Comparison of ENCODE assay signal across 1 cellular context in the genomic region with DNA sequence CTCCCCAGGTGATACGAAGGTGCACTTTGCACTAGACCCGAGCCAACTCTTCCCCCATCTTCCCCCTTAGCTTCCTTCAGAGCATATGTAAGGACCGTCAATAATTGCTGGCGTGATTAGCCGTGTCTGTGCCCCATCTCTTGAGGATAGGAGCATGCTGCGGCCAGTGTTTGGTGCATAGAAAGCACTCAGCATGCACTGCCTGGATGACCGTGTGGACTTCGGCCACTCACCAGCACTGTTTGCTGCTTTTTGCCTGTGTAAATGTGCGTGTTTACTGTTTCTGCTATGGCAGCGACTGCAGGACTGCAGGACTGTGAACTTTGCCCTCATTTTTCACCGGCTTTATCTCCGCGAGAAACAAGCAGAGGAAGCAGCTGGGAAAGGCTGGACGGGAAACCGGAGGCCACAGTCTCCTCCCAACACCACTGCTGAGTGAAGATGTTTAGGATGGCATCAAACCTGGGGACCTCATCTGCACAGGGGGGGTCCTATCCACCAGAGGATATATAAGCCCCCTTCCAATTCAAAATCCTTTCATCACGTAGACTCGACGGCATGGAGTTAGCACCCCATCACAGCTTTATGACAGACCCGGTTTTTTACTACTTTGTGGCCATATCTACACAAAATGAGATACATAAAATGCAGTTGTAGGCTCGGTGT.
TF ChIP-seq lines count a peak whose summit lies in the region.

No MANE protein-coding gene starts in this region.

TF ChIP-seq in HepG2, 621 proteins besides CTCF, POLR2A, EP300 and RAD21 (continued from another document and continues in another):
- TF ChIP-seq ZFP90 (CRISPR knock-in tag; IDR thresholded peaks at IDR 0.05; ENCODE audit: borderline replicate concordance) (no peak), MATR3 (CRISPR knock-in tag; IDR thresholded peaks at IDR 0.05) (no peak), ADNP (CRISPR knock-in tag; IDR thresholded peaks at IDR 0.05) (no peak), ZNF761 (CRISPR knock-in tag; conservative IDR thresholded peaks at IDR 0.05) (peak; percentile 95), ARNT (IDR thresholded peaks at IDR 0.05) (no peak), ZNF883 (CRISPR knock-in tag; IDR thresholded peaks at IDR 0.05; ENCODE audit: not compliant biosample characterization) (peak; percentile 81), ZC3H13 (CRISPR knock-in tag; IDR thresholded peaks at IDR 0.05) (peak; percentile 98), ZFX (CRISPR knock-in tag; IDR thresholded peaks at IDR 0.05; ENCODE audit: low read depth) (peak; percentile 83), MEIS1 (CRISPR knock-in tag; IDR thresholded peaks at IDR 0.05; ENCODE audit: borderline replicate concordance) (peak; percentile 97), SPEN (CRISPR knock-in tag; IDR thresholded peaks at IDR 0.05; ENCODE audit: low read depth) (peak; percentile 98; the same call in 1 of the 2 replicates), ZNF572 (CRISPR knock-in tag; IDR thresholded peaks at IDR 0.05) (peak; percentile 67; the same call in 1 of the 2 replicates), STAT5B (CRISPR knock-in tag; IDR thresholded peaks at IDR 0.05) (peak; percentile 86; the same call in 1 of the 2 replicates), ZNF577 (CRISPR knock-in tag; IDR thresholded peaks at IDR 0.05; ENCODE audit: borderline replicate concordance, low read depth) (no peak), HOXA3 (CRISPR knock-in tag; IDR thresholded peaks at IDR 0.05) (peak; percentile 99), MBNL3 (CRISPR knock-in tag; conservative IDR thresholded peaks at IDR 0.05) (no peak), ZNF703 (CRISPR knock-in tag; IDR thresholded peaks at IDR 0.05; ENCODE audit: borderline replicate concordance) (no peak; the same call in 1 of the 2 replicates), ZBTB20 (CRISPR knock-in tag; IDR thresholded peaks at IDR 0.05; ENCODE audit: borderline replicate concordance, low read depth) (peak; percentile 98; the same call in 1 of the 2 replicates), ZNF652 (CRISPR knock-in tag; IDR thresholded peaks at IDR 0.05; ENCODE audit: borderline replicate concordance, low read depth) (peak; percentile 74; the same call in 1 of the 2 replicates), YEATS4 (CRISPR knock-in tag; IDR thresholded peaks at IDR 0.05; ENCODE audit: borderline replicate concordance) (peak; percentile 91; the same call in 1 of the 2 replicates), ZNF549 (CRISPR knock-in tag; IDR thresholded peaks at IDR 0.05) (peak; percentile 95), EEA1 (CRISPR knock-in tag; IDR thresholded peaks at IDR 0.05; ENCODE audit: borderline replicate concordance) (no peak; the same call in 1 of the 2 replicates), GATAD1 (CRISPR knock-in tag; IDR thresholded peaks at IDR 0.05) (peak; percentile 85), FOXC1 (CRISPR knock-in tag; IDR thresholded peaks at IDR 0.05; ENCODE audit: borderline replicate concordance) (peak; percentile 90; the same call in 1 of the 2 replicates), ZNF350 (CRISPR knock-in tag; IDR thresholded peaks at IDR 0.05; ENCODE audit: borderline replicate concordance, low read depth) (peak; percentile 99), ATAD3A (CRISPR knock-in tag; IDR thresholded peaks at IDR 0.05) (no peak), SOX5 (CRISPR knock-in tag; IDR thresholded peaks at IDR 0.05; ENCODE audit: borderline replicate concordance) (peak; percentile 99), PHF5A (CRISPR knock-in tag; IDR thresholded peaks at IDR 0.05; ENCODE audit: low read depth, unreplicated experiment) (peak; percentile 99), ZSCAN20 (CRISPR knock-in tag; IDR thresholded peaks at IDR 0.05; ENCODE audit: borderline replicate concordance) (no peak)
- TF ChIP-seq, protein P1, sequence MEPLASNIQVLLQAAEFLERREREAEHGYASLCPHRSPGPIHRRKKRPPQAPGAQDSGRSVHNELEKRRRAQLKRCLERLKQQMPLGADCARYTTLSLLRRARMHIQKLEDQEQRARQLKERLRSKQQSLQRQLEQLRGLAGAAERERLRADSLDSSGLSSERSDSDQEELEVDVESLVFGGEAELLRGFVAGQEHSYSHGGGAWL (CRISPR knock-in tag; IDR thresholded peaks at IDR 0.05), result peak; percentile 86
- TF ChIP-seq, protein P2, sequence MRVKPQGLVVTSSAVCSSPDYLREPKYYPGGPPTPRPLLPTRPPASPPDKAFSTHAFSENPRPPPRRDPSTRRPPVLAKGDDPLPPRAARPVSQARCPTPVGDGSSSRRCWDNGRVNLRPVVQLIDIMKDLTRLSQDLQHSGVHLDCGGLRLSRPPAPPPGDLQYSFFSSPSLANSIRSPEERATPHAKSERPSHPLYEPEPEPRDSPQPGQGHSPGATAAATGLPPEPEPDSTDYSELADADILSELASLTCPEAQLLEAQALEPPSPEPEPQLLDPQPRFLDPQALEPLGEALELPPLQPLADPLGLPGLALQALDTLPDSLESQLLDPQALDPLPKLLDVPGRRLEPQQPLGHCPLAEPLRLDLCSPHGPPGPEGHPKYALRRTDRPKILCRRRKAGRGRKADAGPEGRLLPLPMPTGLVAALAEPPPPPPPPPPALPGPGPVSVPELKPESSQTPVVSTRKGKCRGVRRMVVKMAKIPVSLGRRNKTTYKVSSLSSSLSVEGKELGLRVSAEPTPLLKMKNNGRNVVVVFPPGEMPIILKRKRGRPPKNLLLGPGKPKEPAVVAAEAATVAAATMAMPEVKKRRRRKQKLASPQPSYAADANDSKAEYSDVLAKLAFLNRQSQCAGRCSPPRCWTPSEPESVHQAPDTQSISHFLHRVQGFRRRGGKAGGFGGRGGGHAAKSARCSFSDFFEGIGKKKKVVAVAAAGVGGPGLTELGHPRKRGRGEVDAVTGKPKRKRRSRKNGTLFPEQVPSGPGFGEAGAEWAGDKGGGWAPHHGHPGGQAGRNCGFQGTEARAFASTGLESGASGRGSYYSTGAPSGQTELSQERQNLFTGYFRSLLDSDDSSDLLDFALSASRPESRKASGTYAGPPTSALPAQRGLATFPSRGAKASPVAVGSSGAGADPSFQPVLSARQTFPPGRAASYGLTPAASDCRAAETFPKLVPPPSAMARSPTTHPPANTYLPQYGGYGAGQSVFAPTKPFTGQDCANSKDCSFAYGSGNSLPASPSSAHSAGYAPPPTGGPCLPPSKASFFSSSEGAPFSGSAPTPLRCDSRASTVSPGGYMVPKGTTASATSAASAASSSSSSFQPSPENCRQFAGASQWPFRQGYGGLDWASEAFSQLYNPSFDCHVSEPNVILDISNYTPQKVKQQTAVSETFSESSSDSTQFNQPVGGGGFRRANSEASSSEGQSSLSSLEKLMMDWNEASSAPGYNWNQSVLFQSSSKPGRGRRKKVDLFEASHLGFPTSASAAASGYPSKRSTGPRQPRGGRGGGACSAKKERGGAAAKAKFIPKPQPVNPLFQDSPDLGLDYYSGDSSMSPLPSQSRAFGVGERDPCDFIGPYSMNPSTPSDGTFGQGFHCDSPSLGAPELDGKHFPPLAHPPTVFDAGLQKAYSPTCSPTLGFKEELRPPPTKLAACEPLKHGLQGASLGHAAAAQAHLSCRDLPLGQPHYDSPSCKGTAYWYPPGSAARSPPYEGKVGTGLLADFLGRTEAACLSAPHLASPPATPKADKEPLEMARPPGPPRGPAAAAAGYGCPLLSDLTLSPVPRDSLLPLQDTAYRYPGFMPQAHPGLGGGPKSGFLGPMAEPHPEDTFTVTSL (CRISPR knock-in tag; IDR thresholded peaks at IDR 0.05; ENCODE audit: borderline replicate concordance), result peak; percentile 99
- TF ChIP-seq, protein P3, sequence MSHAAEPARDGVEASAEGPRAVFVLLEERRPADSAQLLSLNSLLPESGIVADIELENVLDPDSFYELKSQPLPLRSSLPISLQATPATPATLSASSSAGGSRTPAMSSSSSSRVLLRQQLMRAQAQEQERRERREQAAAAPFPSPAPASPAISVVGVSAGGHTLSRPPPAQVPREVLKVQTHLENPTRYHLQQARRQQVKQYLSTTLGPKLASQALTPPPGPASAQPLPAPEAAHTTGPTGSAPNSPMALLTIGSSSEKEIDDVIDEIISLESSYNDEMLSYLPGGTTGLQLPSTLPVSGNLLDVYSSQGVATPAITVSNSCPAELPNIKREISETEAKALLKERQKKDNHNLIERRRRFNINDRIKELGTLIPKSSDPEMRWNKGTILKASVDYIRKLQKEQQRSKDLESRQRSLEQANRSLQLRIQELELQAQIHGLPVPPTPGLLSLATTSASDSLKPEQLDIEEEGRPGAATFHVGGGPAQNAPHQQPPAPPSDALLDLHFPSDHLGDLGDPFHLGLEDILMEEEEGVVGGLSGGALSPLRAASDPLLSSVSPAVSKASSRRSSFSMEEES (CRISPR knock-in tag; IDR thresholded peaks at IDR 0.05), result peak; percentile 96
- TF ChIP-seq, protein P4, sequence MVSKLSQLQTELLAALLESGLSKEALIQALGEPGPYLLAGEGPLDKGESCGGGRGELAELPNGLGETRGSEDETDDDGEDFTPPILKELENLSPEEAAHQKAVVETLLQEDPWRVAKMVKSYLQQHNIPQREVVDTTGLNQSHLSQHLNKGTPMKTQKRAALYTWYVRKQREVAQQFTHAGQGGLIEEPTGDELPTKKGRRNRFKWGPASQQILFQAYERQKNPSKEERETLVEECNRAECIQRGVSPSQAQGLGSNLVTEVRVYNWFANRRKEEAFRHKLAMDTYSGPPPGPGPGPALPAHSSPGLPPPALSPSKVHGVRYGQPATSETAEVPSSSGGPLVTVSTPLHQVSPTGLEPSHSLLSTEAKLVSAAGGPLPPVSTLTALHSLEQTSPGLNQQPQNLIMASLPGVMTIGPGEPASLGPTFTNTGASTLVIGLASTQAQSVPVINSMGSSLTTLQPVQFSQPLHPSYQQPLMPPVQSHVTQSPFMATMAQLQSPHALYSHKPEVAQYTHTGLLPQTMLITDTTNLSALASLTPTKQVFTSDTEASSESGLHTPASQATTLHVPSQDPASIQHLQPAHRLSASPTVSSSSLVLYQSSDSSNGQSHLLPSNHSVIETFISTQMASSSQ (IDR thresholded peaks at IDR 0.05; ENCODE audit: low read depth), result peak; percentile 88
- TF ChIP-seq, protein P4 (CRISPR knock-in tag; IDR thresholded peaks at IDR 0.05; ENCODE audit: borderline replicate concordance), result peak; percentile 98
- TF ChIP-seq, protein P5, sequence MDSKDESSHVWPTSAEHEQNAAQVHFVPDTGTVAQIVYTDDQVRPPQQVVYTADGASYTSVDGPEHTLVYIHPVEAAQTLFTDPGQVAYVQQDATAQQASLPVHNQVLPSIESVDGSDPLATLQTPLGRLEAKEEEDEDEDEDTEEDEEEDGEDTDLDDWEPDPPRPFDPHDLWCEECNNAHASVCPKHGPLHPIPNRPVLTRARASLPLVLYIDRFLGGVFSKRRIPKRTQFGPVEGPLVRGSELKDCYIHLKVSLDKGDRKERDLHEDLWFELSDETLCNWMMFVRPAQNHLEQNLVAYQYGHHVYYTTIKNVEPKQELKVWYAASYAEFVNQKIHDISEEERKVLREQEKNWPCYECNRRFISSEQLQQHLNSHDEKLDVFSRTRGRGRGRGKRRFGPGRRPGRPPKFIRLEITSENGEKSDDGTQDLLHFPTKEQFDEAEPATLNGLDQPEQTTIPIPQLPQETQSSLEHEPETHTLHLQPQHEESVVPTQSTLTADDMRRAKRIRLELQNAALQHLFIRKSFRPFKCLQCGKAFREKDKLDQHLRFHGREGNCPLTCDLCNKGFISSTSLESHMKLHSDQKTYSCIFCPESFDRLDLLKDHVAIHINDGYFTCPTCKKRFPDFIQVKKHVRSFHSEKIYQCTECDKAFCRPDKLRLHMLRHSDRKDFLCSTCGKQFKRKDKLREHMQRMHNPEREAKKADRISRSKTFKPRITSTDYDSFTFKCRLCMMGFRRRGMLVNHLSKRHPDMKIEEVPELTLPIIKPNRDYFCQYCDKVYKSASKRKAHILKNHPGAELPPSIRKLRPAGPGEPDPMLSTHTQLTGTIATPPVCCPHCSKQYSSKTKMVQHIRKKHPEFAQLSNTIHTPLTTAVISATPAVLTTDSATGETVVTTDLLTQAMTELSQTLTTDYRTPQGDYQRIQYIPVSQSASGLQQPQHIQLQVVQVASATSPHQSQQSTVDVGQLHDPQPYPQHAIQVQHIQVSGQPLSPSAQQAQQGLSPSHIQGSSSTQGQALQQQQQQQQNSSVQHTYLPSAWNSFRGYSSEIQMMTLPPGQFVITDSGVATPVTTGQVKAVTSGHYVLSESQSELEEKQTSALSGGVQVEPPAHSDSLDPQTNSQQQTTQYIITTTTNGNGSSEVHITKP (CRISPR knock-in tag; IDR thresholded peaks at IDR 0.05; ENCODE audit: low read depth), result peak; percentile 87; the same call in 1 of the 2 replicates
- TF ChIP-seq, protein P6, sequence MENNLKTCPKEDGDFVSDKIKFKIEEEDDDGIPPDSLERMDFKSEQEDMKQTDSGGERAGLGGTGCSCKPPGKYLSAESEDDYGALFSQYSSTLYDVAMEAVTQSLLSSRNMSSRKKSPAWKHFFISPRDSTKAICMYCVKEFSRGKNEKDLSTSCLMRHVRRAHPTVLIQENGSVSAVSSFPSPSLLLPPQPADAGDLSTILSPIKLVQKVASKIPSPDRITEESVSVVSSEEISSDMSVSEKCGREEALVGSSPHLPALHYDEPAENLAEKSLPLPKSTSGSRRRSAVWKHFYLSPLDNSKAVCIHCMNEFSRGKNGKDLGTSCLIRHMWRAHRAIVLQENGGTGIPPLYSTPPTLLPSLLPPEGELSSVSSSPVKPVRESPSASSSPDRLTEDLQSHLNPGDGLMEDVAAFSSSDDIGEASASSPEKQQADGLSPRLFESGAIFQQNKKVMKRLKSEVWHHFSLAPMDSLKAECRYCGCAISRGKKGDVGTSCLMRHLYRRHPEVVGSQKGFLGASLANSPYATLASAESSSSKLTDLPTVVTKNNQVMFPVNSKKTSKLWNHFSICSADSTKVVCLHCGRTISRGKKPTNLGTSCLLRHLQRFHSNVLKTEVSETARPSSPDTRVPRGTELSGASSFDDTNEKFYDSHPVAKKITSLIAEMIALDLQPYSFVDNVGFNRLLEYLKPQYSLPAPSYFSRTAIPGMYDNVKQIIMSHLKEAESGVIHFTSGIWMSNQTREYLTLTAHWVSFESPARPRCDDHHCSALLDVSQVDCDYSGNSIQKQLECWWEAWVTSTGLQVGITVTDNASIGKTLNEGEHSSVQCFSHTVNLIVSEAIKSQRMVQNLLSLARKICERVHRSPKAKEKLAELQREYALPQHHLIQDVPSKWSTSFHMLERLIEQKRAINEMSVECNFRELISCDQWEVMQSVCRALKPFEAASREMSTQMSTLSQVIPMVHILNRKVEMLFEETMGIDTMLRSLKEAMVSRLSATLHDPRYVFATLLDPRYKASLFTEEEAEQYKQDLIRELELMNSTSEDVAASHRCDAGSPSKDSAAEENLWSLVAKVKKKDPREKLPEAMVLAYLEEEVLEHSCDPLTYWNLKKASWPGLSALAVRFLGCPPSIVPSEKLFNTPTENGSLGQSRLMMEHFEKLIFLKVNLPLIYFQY (CRISPR knock-in tag; IDR thresholded peaks at IDR 0.05; ENCODE audit: borderline replicate concordance), result peak; percentile 92
